In the genomic region with DNA sequence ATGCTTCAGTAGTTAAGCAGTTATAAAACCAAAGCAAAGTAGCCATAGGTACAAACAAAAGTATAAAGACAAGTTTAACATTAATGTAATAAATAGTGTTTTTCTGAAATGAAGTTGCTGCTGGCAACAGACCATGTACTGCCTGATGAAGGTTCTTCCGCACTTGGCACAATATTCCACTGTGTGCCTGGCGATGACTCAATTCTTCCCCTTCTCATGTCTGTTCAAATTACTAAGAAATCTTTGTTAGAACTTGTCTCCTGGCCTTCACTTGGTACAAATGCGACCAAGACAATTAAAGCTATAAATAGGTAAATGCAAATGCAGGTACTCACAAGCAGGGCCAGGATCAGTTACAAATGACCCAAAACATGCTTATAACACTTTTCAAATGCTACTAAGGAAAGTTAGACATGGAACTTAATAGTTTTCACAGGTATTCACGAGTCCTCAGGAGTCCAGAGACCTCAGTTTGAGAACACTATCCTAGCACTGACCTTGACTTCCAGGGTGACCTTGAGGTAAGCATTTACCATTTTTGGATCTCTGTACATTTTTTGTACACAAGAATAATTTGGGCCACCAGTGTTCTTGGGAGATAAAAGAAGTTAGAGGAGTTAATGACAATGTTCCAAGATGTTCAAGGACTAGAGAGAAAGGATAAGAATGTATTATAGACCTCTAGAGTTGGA, we compare ENCODE assay signal across 10 cellular contexts. TPM values are rescaled to one million over a fixed set of nuclear protein-coding genes. Genes with fewer than 3 reads are reported as not detected.
DNase-seq lines count a peak whose midpoint lies in the region; ATAC-seq and TF ChIP-seq lines count a peak whose summit lies in the region.
"Had no signal": no experiment of that assay in that cellular context is flagged by ENCODE, and none has a peak within 500 bp of the region (broad histone marks: within the 10 kb centered on the region; RNA-seq: fewer than 3 reads in every experiment).

No MANE protein-coding gene starts in this region.

- H3K9me3 Mint-ChIP-seq in chondrocyte (ENCODE audit: low read depth): peaks cover 15% of the 10 kb centered on the region

- no peak overlapping the region for H3K4me3 ChIP-seq in AG09309 (ENCODE audit: control insufficient read depth, low read depth, low read length)
- H3K4me3 ChIP-seq: lung had no signal

- peak overlapping the region; percentile 99 for H3K27ac Mint-ChIP-seq in chondrocyte (ENCODE audit: unreplicated experiment)
- H3K27ac Mint-ChIP-seq: IgD-negative memory B cell had no signal

- peaks cover 50% of the 10 kb centered on the region for H3K4me1 Mint-ChIP-seq in chondrocyte (ENCODE audit: low read depth)

- TF ChIP-seq CTCF in AG09309 (IDR thresholded peaks at IDR 0.05; ENCODE audit: control insufficient read depth, insufficient read depth, low read depth, low read length, missing control alignments) (no peak), chondrocyte (IDR thresholded peaks at IDR 0.05) (no peak), omental fat pad (IDR thresholded peaks at IDR 0.05) (no peak)

- peak; percentile 62 for ATAC-seq in omental fat pad (ENCODE audit: low FRiP score)
- no peak for ATAC-seq in GM21423 (IDR thresholded peaks at IDR 0.05; ENCODE audit: unreplicated experiment)

- H3K4me3 Mint-ChIP-seq in chondrocyte (ENCODE audit: unreplicated experiment): no peak overlapping the region
- H3K4me3 Mint-ChIP-seq: IgD-negative memory B cell had no signal

- no peaks in the 10 kb centered on the region for H3K27me3 Mint-ChIP-seq in chondrocyte (ENCODE audit: low read depth)

- H3K36me3 Mint-ChIP-seq in chondrocyte (ENCODE audit: low read depth): peaks cover 11% of the 10 kb centered on the region

- peak; percentile 41 for DNase-seq in AG09309 (ENCODE audit: low read depth)
- peak; percentile 25 for DNase-seq in MV-4-11 (lab: John Stamatoyannopoulos, UW)
- DNase-seq in chondrocyte (ENCODE audit: low spot score): no peak
- no peak for DNase-seq in omental fat pad (ENCODE audit: low spot score)
- no peak for DNase-seq in GM19240 (ENCODE audit: insufficient read length, low spot score)
- no peak for DNase-seq in hepatic stellate cell (ENCODE audit: low spot score)
- DNase-seq in putamen (ENCODE audit: low spot score): no peak

RNA-seq across cellular contexts. Expression of gene DDR1, which starts 8.1 kb away (rescaled TPM):
- total RNA-seq in chondrocyte (112 to 157 TPM (median 117 TPM) in 3 replicates), omental fat pad (10 to 100 TPM in 3 of 4 donors, 1 to 10 TPM in 1; 9.9 to 77.3 (median 48.7) TPM)

RNA-seq across cellular contexts. Expression of gene GTF2H4, which starts 31.8 kb away (rescaled TPM):
- total RNA-seq in chondrocyte (39.5 to 54.6 TPM (median 40.1 TPM) in 3 replicates), omental fat pad (10 to 100 TPM; 10.3 to 22.2 (median 14.7) TPM)

RNA-seq across cellular contexts. Expression of gene VARS2, which starts 37.9 kb away (rescaled TPM):
- total RNA-seq in chondrocyte (33.1 to 48.0 TPM (median 33.8 TPM) in 3 replicates), omental fat pad (10 to 100 TPM; 14.0 to 18.8 (median 16.6) TPM)

RNA-seq across cellular contexts. Expression of gene SFTA2, which starts 55.8 kb away (rescaled TPM):
- total RNA-seq in chondrocyte (not detected in 3 replicates), omental fat pad (not detected)

Comparison
In these comparisons a context has a peak if more than half of its experiments do, and no peak if none do; other contexts are left out.
1. DNase-seq: peak in AG09309 (single experiment) and MV-4-11 (single experiment); none in chondrocyte (single experiment), omental fat pad (single experiment), GM19240 (single experiment), hepatic stellate cell (single experiment) and putamen (single experiment).